1 cellular context compared by ENCODE assay signal in the genomic region with DNA sequence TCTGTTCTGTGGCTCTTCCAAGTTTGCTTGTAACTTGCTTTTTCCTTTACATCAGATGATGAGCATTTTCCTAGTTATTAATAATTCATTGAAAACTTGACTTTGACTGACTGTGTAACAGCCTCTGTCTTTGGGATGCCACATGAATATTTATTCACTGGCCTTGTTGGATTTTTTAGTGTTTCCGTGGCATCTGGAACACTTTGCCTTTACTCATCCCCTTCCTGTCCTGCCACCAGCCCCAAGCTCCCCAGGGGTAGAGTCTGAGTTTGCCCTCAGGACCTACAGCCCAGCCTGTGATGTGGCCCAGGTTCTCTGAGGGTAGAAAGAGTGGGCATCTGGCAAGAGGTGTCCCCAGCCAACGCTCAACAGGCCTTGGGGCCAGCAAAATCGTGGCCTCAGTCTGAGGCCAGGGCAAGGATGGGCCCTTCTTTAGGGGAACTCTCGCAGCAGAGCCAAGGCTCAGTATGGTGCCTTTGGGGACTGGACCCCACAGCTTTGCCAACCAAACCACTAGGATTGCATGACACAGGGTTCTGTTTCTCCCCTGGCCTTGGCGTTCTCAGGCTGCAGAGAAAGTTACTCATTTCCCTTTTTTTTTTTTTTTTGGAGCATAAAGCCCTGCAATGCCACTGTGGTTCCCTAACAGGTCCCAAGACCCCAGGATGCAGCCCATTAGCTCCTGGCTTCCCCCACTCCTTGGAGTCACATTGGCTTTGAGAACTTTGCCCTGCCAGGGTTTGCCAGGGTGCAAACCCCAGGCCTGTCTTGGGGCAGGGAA.
TF ChIP-seq lines count a peak whose summit lies in the region.

No MANE protein-coding gene starts in this region.

TF ChIP-seq in SK-N-SH, 30 proteins besides CTCF, POLR2A, EP300 and RAD21 (continued from another document):
- TF ChIP-seq, protein P1, sequence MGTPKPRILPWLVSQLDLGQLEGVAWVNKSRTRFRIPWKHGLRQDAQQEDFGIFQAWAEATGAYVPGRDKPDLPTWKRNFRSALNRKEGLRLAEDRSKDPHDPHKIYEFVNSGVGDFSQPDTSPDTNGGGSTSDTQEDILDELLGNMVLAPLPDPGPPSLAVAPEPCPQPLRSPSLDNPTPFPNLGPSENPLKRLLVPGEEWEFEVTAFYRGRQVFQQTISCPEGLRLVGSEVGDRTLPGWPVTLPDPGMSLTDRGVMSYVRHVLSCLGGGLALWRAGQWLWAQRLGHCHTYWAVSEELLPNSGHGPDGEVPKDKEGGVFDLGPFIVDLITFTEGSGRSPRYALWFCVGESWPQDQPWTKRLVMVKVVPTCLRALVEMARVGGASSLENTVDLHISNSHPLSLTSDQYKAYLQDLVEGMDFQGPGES (IDR thresholded peaks at IDR 0.05; ENCODE audit: low read depth, low read length): no peak
- TF ChIP-seq, protein P2, sequence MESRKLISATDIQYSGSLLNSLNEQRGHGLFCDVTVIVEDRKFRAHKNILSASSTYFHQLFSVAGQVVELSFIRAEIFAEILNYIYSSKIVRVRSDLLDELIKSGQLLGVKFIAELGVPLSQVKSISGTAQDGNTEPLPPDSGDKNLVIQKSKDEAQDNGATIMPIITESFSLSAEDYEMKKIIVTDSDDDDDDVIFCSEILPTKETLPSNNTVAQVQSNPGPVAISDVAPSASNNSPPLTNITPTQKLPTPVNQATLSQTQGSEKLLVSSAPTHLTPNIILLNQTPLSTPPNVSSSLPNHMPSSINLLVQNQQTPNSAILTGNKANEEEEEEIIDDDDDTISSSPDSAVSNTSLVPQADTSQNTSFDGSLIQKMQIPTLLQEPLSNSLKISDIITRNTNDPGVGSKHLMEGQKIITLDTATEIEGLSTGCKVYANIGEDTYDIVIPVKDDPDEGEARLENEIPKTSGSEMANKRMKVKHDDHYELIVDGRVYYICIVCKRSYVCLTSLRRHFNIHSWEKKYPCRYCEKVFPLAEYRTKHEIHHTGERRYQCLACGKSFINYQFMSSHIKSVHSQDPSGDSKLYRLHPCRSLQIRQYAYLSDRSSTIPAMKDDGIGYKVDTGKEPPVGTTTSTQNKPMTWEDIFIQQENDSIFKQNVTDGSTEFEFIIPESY (IDR thresholded peaks at IDR 0.05; ENCODE audit: borderline replicate concordance, low read depth): no peak
- TF ChIP-seq RFX5 (IDR thresholded peaks at IDR 0.05; ENCODE audit: low read length) (no peak), FOXM1 (IDR thresholded peaks at IDR 0.05; ENCODE audit: low read depth) (no peak), FOSL2 (IDR thresholded peaks at IDR 0.05; ENCODE audit: borderline replicate concordance, low read depth) (peak; percentile 21; the same call in 1 of the 2 replicates), NFIC (IDR thresholded peaks at IDR 0.05; ENCODE audit: borderline replicate concordance) (peak; percentile 25; the same call in 1 of the 2 replicates), POLR2AphosphoS5 (IDR thresholded peaks at IDR 0.05; ENCODE audit: low read depth, low read length) (no peak), YY1 (IDR thresholded peaks at IDR 0.05; ENCODE audit: low read depth) (no peak), TEAD4 (IDR thresholded peaks at IDR 0.05; ENCODE audit: borderline replicate concordance, insufficient read depth) (no peak)
- TF ChIP-seq, protein P3, sequence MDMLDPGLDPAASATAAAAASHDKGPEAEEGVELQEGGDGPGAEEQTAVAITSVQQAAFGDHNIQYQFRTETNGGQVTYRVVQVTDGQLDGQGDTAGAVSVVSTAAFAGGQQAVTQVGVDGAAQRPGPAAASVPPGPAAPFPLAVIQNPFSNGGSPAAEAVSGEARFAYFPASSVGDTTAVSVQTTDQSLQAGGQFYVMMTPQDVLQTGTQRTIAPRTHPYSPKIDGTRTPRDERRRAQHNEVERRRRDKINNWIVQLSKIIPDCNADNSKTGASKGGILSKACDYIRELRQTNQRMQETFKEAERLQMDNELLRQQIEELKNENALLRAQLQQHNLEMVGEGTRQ (IDR thresholded peaks at IDR 0.05; ENCODE audit: borderline replicate concordance, low read depth, low read length): no peak
- TF ChIP-seq, protein P4, sequence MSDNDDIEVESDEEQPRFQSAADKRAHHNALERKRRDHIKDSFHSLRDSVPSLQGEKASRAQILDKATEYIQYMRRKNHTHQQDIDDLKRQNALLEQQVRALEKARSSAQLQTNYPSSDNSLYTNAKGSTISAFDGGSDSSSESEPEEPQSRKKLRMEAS (IDR thresholded peaks at IDR 0.05; ENCODE audit: low read depth): no peak
